Comparison of ENCODE assay signal across 18 cellular contexts in genomic region chr13:94479559-94480095, GRCh38. TPM values are rescaled to one million over a fixed set of nuclear protein-coding genes. Genes with fewer than 3 reads are reported as not detected.
DNase-seq lines count a peak whose midpoint lies in the region; ATAC-seq and TF ChIP-seq lines count a peak whose summit lies in the region.
"Had no signal": no experiment of that assay in that cellular context is flagged by ENCODE, and none has a peak within 500 bp of the region (broad histone marks: within the 10 kb centered on the region; RNA-seq: fewer than 3 reads in every experiment).

TSS of gene DCT (minus strand) at chr13:94479682. CDS start at chr13:94479255, 427 bp downstream.

- TF ChIP-seq POLR2A in esophagus squamous epithelium (IDR thresholded peaks at IDR 0.05), result no peak

- H3K27ac ChIP-seq in WERI-Rb-1 (peak within 1 kb of the TSS; percentile 96), esophagus squamous epithelium (no peak within 1 kb of the TSS)
- H3K27ac ChIP-seq: 22Rv1, adrenal gland, C4-2B, stomach had no signal

- WGBS in esophagus squamous epithelium, 2 donors, result 36 to 42% methylated on average over 3 of the region's 3 CpGs

- TF ChIP-seq CTCF in WERI-Rb-1 (IDR thresholded peaks at IDR 0.05; ENCODE audit: low read depth, low read length), result no peak
- TF ChIP-seq CTCF in esophagus squamous epithelium (IDR thresholded peaks at IDR 0.05), result no peak

- ATAC-seq in GM19467 (IDR thresholded peaks at IDR 0.05; ENCODE audit: unreplicated experiment), result no peak

- peak within 1 kb of the TSS; percentile 42 for H3K4me3 ChIP-seq in WERI-Rb-1 (ENCODE audit: low read depth, low read length)
- no peak within 1 kb of the TSS for H3K4me3 ChIP-seq in esophagus squamous epithelium
- H3K4me3 ChIP-seq: adrenal gland, stomach had no signal

- intact Hi-C loops in esophagus squamous epithelium (cut with DNase I), result no loop called here

- no peaks in the 10 kb centered on the region for H3K4me1 ChIP-seq in esophagus squamous epithelium
- H3K4me1 ChIP-seq: adrenal gland, stomach had no signal

- no peaks in the 10 kb centered on the region for H3K27me3 ChIP-seq in WERI-Rb-1 (ENCODE audit: insufficient read depth, low read depth, severe bottlenecking)
- no peaks in the 10 kb centered on the region for H3K27me3 ChIP-seq in esophagus squamous epithelium
- H3K27me3 ChIP-seq: adrenal gland, stomach had no signal

- H3K9me3 ChIP-seq in WERI-Rb-1 (ENCODE audit: severe bottlenecking) (peaks cover 5% of the 10 kb centered on the region), esophagus squamous epithelium (no peaks in the 10 kb centered on the region)
- H3K9me3 ChIP-seq: adrenal gland, stomach had no signal

- DNase-seq in NCI-H1417 (lab: John Stamatoyannopoulos, UW) (peak in 2 of 3 experiments; percentile 54 to 87), NCI-H1417 treated with DMSO at 0.1 percent for 48 hours (lab: John Stamatoyannopoulos, UW) (no peak), NCI-H1092 treated with DMSO at 0.1 percent for 48 hours (lab: John Stamatoyannopoulos, UW) (peak; percentile 93), WERI-Rb-1 (peak; percentile 90), renal cortical epithelial cell (ENCODE audit: low read depth) (peak; percentile 57), GM19240 (ENCODE audit: insufficient read length, low spot score) (no peak), esophagus squamous epithelium (lab: John Stamatoyannopoulos, UW) (no peak)
- DNase-seq: activated CD4-positive, alpha-beta T cell treated with anti-CD3 and anti-CD28 coated beads for 48 hours; activated T-cell treated with anti-CD3 and anti-CD28 coated beads, Interleukin-2, amount 50 U/mL, for 1 hour; adrenal gland; cerebellar nuclear complex; mammary epithelial cell; stomach; T-helper 9 cell had no signal

- H3K36me3 ChIP-seq in WERI-Rb-1, result no peaks in the 10 kb centered on the region
- H3K36me3 ChIP-seq in esophagus squamous epithelium, result no peaks in the 10 kb centered on the region
- H3K36me3 ChIP-seq: adrenal gland, stomach had no signal

RNA-seq across cellular contexts. Expression of gene DCT, which starts in this region (rescaled TPM):
- total RNA-seq in renal cortical epithelial cell, result 0.05 TPM in 1 of 2 replicates, not detected in the other
- not detected for total RNA-seq in esophagus squamous epithelium
- total RNA-seq: endothelial cell of umbilical vein, mammary epithelial cell had no signal

Comparison
In these comparisons a context has a peak if more than half of its experiments do, and no peak if none do; other contexts are left out.
1. DNase-seq: peak in NCI-H1417 (2 of 3), NCI-H1092 treated with DMSO at 0.1 percent for 48 hours (single experiment) and WERI-Rb-1 (single experiment); none in NCI-H1417 treated with DMSO at 0.1 percent for 48 hours (single experiment), GM19240 (single experiment) and esophagus squamous epithelium (single experiment).
2. Peak in DNase-seq in renal cortical epithelial cell; RNA of the gene not detected or under 1 TPM.